ENCODE assay signal across 2 cellular contexts in genomic region chr15:49855917-49856637, GRCh38.
TF ChIP-seq lines count a peak whose summit lies in the region.

No MANE protein-coding gene starts in this region.

TF ChIP-seq in IMR-90, 13 proteins besides CTCF, POLR2A, EP300 and RAD21 (continued from another document):
- no peak for TF ChIP-seq USF2 (IDR thresholded peaks at IDR 0.05; ENCODE audit: low read depth, low read length)
- TF ChIP-seq CHD1 (IDR thresholded peaks at IDR 0.05; ENCODE audit: low read depth, low read length), result no peak
- peak; percentile 99 for TF ChIP-seq CEBPB (IDR thresholded peaks at IDR 0.05; ENCODE audit: low read depth, low read length)
- TF ChIP-seq NFE2L2 (IDR thresholded peaks at IDR 0.05; ENCODE audit: low read depth, low read length), result peak; percentile 26; the same call in 1 of the 2 replicates
- peak; percentile 7; the same call in 1 of the 2 replicates for TF ChIP-seq MAFK (IDR thresholded peaks at IDR 0.05; ENCODE audit: low read depth, low read length)
- peak; percentile 81 for TF ChIP-seq FOS (IDR thresholded peaks at IDR 0.05; ENCODE audit: low read depth, low read length)
- TF ChIP-seq SMC3 (IDR thresholded peaks at IDR 0.05; ENCODE audit: low read depth, low read length), result no peak; the same call in 1 of the 2 replicates
- no peak for TF ChIP-seq RFX5 (IDR thresholded peaks at IDR 0.05; ENCODE audit: low read depth, low read length)
- TF ChIP-seq MAZ (IDR thresholded peaks at IDR 0.05; ENCODE audit: borderline replicate concordance, low read depth, low read length), result peak; percentile 25; the same call in 1 of the 2 replicates
- peak; percentile 24; the same call in 1 of the 2 replicates for TF ChIP-seq BHLHE40 (IDR thresholded peaks at IDR 0.05; ENCODE audit: low read depth, low read length)

TF ChIP-seq in liver, 16 proteins besides CTCF, POLR2A, EP300 and RAD21 (continued from another document):
- TF ChIP-seq JUND (IDR thresholded peaks at IDR 0.05) (no peak), TAF1 (conservative IDR thresholded peaks at IDR 0.05) (no peak), ZBTB33 (IDR thresholded peaks at IDR 0.05) (no peak), MAX (IDR thresholded peaks at IDR 0.05) (no peak), ATF3 (IDR thresholded peaks at IDR 0.05) (peak; percentile 49), GABPA (IDR thresholded peaks at IDR 0.05 in 1 of 2, conservative IDR thresholded peaks at IDR 0.05 in 1 of 2) (no peak), HNF4G (IDR thresholded peaks at IDR 0.05) (no peak), NR2F2 (IDR thresholded peaks at IDR 0.05) (peak; percentile 94), RXRA (IDR thresholded peaks at IDR 0.05) (peak; percentile 48 to 52), FOXA1 (IDR thresholded peaks at IDR 0.05) (no peak), FOXA2 (IDR thresholded peaks at IDR 0.05) (no peak)
